Comparison of ENCODE assay signal across 1 cellular context in the genomic region with DNA sequence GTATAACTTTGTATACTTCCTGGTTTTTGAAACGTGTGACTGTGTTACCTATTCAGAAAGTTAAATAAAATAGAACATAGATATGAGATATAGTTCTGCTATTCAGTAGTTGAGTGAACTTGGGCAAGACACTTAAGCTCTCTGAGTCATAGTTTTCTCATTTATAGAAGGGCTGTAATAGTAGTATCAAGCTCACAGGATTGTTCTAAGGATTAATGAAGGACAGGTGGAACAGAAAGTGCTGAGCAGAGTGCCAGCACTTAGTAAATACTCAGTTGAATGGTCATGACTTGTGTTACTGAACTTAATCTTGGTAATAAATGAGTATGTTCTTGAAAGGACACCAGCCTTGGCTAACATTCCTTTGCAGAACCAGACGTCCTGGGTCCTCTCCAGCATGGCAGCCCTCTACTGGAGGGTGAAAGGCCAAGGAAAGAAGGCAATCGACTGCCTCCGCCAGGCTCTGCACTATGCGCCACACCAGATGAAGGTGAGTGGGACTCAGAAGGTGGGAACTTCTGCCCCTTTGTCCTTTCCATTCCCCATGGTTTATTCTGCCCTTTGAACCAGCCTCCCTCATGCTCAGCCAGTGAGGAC.
TF ChIP-seq lines count a peak whose summit lies in the region.

No MANE protein-coding gene starts in this region.

TF ChIP-seq in HepG2, 621 proteins besides CTCF, POLR2A, EP300 and RAD21 (continued from another document):
- TF ChIP-seq, protein P1, sequence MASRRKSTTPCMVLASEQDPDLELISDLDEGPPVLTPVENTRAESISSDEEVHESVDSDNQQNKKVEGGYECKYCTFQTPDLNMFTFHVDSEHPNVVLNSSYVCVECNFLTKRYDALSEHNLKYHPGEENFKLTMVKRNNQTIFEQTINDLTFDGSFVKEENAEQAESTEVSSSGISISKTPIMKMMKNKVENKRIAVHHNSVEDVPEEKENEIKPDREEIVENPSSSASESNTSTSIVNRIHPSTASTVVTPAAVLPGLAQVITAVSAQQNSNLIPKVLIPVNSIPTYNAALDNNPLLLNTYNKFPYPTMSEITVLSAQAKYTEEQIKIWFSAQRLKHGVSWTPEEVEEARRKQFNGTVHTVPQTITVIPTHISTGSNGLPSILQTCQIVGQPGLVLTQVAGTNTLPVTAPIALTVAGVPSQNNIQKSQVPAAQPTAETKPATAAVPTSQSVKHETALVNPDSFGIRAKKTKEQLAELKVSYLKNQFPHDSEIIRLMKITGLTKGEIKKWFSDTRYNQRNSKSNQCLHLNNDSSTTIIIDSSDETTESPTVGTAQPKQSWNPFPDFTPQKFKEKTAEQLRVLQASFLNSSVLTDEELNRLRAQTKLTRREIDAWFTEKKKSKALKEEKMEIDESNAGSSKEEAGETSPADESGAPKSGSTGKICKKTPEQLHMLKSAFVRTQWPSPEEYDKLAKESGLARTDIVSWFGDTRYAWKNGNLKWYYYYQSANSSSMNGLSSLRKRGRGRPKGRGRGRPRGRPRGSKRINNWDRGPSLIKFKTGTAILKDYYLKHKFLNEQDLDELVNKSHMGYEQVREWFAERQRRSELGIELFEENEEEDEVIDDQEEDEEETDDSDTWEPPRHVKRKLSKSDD (CRISPR knock-in tag; IDR thresholded peaks at IDR 0.05; ENCODE audit: low read depth) = no peak
- TF ChIP-seq, protein P2, sequence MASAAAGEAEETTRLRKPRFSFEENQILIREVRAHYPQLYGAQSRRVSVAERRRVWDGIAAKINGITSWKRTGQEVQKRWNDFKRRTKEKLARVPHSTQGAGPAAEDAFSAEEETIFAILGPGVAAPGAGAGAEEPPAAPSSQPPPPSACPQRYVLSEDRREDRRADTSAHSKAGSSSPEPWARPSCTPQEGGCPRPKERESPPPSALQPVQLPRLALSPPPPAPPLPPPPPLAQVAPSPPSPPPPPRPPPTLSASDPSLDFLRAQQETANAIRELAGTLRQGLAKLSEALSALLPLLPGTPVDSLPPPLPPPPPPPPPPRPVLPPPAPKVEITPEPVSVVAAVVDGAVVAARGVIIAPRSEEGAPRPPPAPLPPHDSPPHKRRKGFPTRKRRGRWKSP (CRISPR knock-in tag; IDR thresholded peaks at IDR 0.05) = no peak
- no peak for TF ChIP-seq MEIS2 (CRISPR knock-in tag; IDR thresholded peaks at IDR 0.05)
- TF ChIP-seq ZFX (CRISPR knock-in tag; IDR thresholded peaks at IDR 0.05; ENCODE audit: low read depth) = no peak
- TF ChIP-seq ZNF451 (CRISPR knock-in tag; IDR thresholded peaks at IDR 0.05) = no peak
- TF ChIP-seq ZNF879 (CRISPR knock-in tag; IDR thresholded peaks at IDR 0.05) = no peak
- TF ChIP-seq, protein P3, sequence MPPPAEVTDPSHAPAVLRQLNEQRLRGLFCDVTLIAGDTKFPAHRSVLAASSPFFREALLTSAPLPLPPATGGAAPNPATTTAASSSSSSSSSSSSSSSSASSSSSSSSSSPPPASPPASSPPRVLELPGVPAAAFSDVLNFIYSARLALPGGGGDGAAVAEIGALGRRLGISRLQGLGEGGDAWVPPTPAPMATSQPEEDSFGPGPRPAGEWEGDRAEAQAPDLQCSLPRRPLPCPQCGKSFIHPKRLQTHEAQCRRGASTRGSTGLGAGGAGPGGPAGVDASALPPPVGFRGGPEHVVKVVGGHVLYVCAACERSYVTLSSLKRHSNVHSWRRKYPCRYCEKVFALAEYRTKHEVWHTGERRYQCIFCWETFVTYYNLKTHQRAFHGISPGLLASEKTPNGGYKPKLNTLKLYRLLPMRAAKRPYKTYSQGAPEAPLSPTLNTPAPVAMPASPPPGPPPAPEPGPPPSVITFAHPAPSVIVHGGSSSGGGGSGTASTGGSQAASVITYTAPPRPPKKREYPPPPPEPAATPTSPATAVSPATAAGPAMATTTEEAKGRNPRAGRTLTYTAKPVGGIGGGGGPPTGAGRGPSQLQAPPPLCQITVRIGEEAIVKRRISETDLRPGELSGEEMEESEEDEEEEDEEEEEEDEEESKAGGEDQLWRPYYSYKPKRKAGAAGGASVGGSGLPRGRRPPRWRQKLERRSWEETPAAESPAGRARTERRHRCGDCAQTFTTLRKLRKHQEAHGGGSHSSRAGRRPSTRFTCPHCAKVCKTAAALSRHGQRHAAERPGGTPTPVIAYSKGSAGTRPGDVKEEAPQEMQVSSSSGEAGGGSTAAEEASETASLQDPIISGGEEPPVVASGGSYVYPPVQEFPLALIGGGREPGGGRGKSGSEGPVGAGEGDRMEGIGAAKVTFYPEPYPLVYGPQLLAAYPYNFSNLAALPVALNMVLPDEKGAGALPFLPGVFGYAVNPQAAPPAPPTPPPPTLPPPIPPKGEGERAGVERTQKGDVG (CRISPR knock-in tag; IDR thresholded peaks at IDR 0.05; ENCODE audit: borderline replicate concordance) = no peak
- TF ChIP-seq, protein P4, sequence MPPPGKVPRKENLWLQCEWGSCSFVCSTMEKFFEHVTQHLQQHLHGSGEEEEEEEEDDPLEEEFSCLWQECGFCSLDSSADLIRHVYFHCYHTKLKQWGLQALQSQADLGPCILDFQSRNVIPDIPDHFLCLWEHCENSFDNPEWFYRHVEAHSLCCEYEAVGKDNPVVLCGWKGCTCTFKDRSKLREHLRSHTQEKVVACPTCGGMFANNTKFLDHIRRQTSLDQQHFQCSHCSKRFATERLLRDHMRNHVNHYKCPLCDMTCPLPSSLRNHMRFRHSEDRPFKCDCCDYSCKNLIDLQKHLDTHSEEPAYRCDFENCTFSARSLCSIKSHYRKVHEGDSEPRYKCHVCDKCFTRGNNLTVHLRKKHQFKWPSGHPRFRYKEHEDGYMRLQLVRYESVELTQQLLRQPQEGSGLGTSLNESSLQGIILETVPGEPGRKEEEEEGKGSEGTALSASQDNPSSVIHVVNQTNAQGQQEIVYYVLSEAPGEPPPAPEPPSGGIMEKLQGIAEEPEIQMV (CRISPR knock-in tag; IDR thresholded peaks at IDR 0.05; ENCODE audit: low read depth) = no peak
- TF ChIP-seq ZFP1 (CRISPR knock-in tag; IDR thresholded peaks at IDR 0.05) = no peak
- no peak for TF ChIP-seq HOXA7 (CRISPR knock-in tag; IDR thresholded peaks at IDR 0.05)
- no peak for TF ChIP-seq ZNF782 (CRISPR knock-in tag; IDR thresholded peaks at IDR 0.05; ENCODE audit: borderline replicate concordance)
- no peak for TF ChIP-seq RFX3 (CRISPR knock-in tag; IDR thresholded peaks at IDR 0.05)
- no peak for TF ChIP-seq KAT8 (CRISPR knock-in tag; IDR thresholded peaks at IDR 0.05)
- TF ChIP-seq ZBTB20 (CRISPR knock-in tag; IDR thresholded peaks at IDR 0.05; ENCODE audit: borderline replicate concordance, low read depth) = no peak
- TF ChIP-seq ZNF556 (CRISPR knock-in tag; IDR thresholded peaks at IDR 0.05; ENCODE audit: borderline replicate concordance) = no peak
- TF ChIP-seq FOXK2 (IDR thresholded peaks at IDR 0.05) = no peak
